Comparison of ENCODE assay signal across 8 cellular contexts in genomic region chr22:32411829-32412592, GRCh38. TPM values are rescaled to one million over a fixed set of nuclear protein-coding genes. Genes with fewer than 3 reads are reported as not detected.
DNase-seq lines count a peak whose midpoint lies in the region; ATAC-seq and TF ChIP-seq lines count a peak whose summit lies in the region.

Gene RTCB (minus strand): TSS chr22:32412247. CDS start chr22:32412156, 91 bp downstream.

- DNase-seq in NCI-H345 (lab: John Stamatoyannopoulos, UW) = peak; percentile 83
- DNase-seq in activated CD4-positive, CD25-positive, alpha-beta regulatory T cell (lab: John Stamatoyannopoulos, UW) = peak; percentile 84 to 95 (median 90)
- peak; percentile 95 to 96 for DNase-seq in cardiac fibroblast (ENCODE audit: low read depth in 2 of 2)
- peak; percentile 86 for DNase-seq in iPS-NIHi11 (ENCODE audit: low spot score)

- peaks cover 7 to 22% (median 20%) of the 10 kb centered on the region in 3 donors for H3K36me3 ChIP-seq in skeletal muscle tissue (ENCODE audit: control insufficient read depth in 3 of 3, insufficient read depth in 3 of 3, low read length in 3 of 3)

- H3K27me3 ChIP-seq in skeletal muscle tissue (ENCODE audit: control insufficient read depth in 3 of 3, insufficient read depth in 3 of 3, low read length in 3 of 3) = no peaks in the 10 kb centered on the region

- no peaks in the 10 kb centered on the region for H3K9me3 ChIP-seq in skeletal muscle tissue (ENCODE audit: control insufficient read depth in 3 of 3, low read length in 3 of 3)

- peak within 1 kb of the TSS; percentile 86 to 94 (median 93) for H3K9ac ChIP-seq in skeletal muscle tissue (ENCODE audit: low read depth in 1 of 3, low read length in 3 of 3)

- ATAC-seq in HG02973 (IDR thresholded peaks at IDR 0.05; ENCODE audit: unreplicated experiment) (peak; percentile 54), GM19467 (IDR thresholded peaks at IDR 0.05; ENCODE audit: unreplicated experiment) (no peak)

- peak within 1 kb of the TSS; percentile 60 for H3K27ac ChIP-seq in skeletal muscle tissue (ENCODE audit: low read depth, low read length)

- H3K4me3 ChIP-seq in GM12875 (ENCODE audit: low read depth, low read length) = peak within 1 kb of the TSS; percentile 65
- H3K4me3 ChIP-seq in cardiac fibroblast (replicated peaks in 1 of 2; ENCODE audit: low read depth in 2 of 2, low read length in 2 of 2) = peak within 1 kb of the TSS; percentile 88 to 95
- H3K4me3 ChIP-seq in skeletal muscle tissue (ENCODE audit: low read length in 3 of 3) = peak within 1 kb of the TSS; percentile 90 to 98 (median 94)

- peaks cover 11 to 24% (median 19%) of the 10 kb centered on the region in 3 donors for H3K4me1 ChIP-seq in skeletal muscle tissue (ENCODE audit: control insufficient read depth in 3 of 3, insufficient read depth in 3 of 3, low read length in 3 of 3)

- no peak for TF ChIP-seq CTCF in GM12875 (IDR thresholded peaks at IDR 0.05; ENCODE audit: borderline replicate concordance, insufficient read depth, low read depth, low read length)
- TF ChIP-seq CTCF in cardiac fibroblast (IDR thresholded peaks at IDR 0.05; ENCODE audit: low read depth, low read length) = no peak

RNA-seq across cellular contexts. Expression of gene RTCB, which starts in this region (rescaled TPM):
- total RNA-seq in skeletal muscle tissue = 91.3 TPM
